1 cellular context compared by ENCODE assay signal in the genomic region with DNA sequence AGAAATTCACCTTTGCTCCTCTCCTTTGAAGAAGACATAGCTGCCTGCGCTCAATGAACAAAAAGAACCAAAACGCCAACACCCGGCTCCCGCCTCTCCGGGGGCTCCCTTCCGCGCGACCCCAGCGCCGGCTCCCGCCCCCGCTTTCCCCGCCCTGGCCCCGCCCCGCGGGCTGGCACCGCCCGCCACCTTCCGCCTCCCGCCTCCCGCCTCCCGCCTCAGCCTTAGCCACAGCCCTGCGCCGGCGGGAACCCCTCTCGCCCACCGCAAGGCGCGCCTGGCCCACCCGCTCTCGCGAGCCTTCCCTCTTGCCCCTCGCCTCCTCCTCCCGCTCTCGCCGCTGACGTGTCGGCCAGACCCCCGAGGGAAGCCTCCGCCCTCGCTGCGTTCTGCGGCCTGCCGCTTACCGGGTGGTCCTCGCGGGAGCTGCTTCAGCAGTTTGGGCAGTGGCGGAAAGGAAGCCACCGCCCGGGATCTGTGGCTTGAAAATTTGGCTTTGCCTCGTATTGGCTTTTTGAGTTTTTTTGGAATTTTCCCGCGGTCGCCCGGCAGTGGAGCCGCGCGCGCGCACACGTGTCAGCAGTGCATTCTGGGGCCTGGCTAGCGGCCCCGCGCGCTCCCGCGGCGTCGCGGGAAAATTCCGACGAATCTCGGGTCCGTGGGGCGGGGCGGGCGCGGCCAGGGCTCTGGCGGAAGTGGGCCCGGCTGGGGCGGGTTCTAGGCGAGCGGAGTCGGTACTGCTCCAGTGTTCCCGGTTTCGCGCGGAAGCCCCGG.
TF ChIP-seq lines count a peak whose summit lies in the region.

A gene with protein sequence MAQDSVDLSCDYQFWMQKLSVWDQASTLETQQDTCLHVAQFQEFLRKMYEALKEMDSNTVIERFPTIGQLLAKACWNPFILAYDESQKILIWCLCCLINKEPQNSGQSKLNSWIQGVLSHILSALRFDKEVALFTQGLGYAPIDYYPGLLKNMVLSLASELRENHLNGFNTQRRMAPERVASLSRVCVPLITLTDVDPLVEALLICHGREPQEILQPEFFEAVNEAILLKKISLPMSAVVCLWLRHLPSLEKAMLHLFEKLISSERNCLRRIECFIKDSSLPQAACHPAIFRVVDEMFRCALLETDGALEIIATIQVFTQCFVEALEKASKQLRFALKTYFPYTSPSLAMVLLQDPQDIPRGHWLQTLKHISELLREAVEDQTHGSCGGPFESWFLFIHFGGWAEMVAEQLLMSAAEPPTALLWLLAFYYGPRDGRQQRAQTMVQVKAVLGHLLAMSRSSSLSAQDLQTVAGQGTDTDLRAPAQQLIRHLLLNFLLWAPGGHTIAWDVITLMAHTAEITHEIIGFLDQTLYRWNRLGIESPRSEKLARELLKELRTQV (minus strand): TSS at position 591 of the 774 bp plus-strand sequence. CDS start 68,418 bp downstream, outside the sequence.

TF ChIP-seq in HEK293, 187 proteins besides CTCF, POLR2A, EP300 and RAD21 (continued from another document):
- TF ChIP-seq, protein P1, sequence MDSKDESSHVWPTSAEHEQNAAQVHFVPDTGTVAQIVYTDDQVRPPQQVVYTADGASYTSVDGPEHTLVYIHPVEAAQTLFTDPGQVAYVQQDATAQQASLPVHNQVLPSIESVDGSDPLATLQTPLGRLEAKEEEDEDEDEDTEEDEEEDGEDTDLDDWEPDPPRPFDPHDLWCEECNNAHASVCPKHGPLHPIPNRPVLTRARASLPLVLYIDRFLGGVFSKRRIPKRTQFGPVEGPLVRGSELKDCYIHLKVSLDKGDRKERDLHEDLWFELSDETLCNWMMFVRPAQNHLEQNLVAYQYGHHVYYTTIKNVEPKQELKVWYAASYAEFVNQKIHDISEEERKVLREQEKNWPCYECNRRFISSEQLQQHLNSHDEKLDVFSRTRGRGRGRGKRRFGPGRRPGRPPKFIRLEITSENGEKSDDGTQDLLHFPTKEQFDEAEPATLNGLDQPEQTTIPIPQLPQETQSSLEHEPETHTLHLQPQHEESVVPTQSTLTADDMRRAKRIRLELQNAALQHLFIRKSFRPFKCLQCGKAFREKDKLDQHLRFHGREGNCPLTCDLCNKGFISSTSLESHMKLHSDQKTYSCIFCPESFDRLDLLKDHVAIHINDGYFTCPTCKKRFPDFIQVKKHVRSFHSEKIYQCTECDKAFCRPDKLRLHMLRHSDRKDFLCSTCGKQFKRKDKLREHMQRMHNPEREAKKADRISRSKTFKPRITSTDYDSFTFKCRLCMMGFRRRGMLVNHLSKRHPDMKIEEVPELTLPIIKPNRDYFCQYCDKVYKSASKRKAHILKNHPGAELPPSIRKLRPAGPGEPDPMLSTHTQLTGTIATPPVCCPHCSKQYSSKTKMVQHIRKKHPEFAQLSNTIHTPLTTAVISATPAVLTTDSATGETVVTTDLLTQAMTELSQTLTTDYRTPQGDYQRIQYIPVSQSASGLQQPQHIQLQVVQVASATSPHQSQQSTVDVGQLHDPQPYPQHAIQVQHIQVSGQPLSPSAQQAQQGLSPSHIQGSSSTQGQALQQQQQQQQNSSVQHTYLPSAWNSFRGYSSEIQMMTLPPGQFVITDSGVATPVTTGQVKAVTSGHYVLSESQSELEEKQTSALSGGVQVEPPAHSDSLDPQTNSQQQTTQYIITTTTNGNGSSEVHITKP (tag by site-specific recombination; IDR thresholded peaks at IDR 0.05) = peak; percentile 92; the same call in 1 of the 2 replicates
